Comparison of ENCODE assay signal across 1 cellular context in genomic region chr1:160196143-160196542, GRCh38.
TF ChIP-seq lines count a peak whose summit lies in the region.

No MANE protein-coding gene starts in this region.

TF ChIP-seq in GM12878, 131 proteins besides CTCF, POLR2A, EP300 and RAD21:
- no peak for TF ChIP-seq ZSCAN29 (IDR thresholded peaks at IDR 0.05)
- TF ChIP-seq NBN (IDR thresholded peaks at IDR 0.05): 0 out of 2 replicates have a peak, but pooled peaks have one; percentile 36
- no peak for TF ChIP-seq ZNF274 (IDR thresholded peaks at IDR 0.05; ENCODE audit: insufficient read depth, insufficient read length)
- TF ChIP-seq JUNB (IDR thresholded peaks at IDR 0.05): no peak
- peak; percentile 34; the same call in 1 of the 2 replicates for TF ChIP-seq RUNX3 (IDR thresholded peaks at IDR 0.05; ENCODE audit: low read length)
- no peak for TF ChIP-seq FOXM1 (IDR thresholded peaks at IDR 0.05; ENCODE audit: low read depth, low read length)
- TF ChIP-seq RELB (IDR thresholded peaks at IDR 0.05; ENCODE audit: low read depth): peak; percentile 65; the same call in 1 of the 2 replicates
- TF ChIP-seq ZBTB4 (CRISPR knock-in tag; IDR thresholded peaks at IDR 0.05): no peak
- TF ChIP-seq ATF7 (IDR thresholded peaks at IDR 0.05; ENCODE audit: low read depth): no peak
- TF ChIP-seq NKRF (conservative IDR thresholded peaks at IDR 0.05): no peak
- TF ChIP-seq EZH2 (IDR thresholded peaks at IDR 0.05; ENCODE audit: borderline replicate concordance, control insufficient read depth, low read depth, low read length): no peak
- no peak for TF ChIP-seq ZBTB40 (IDR thresholded peaks at IDR 0.05; ENCODE audit: borderline replicate concordance)
- no peak for TF ChIP-seq GATAD2B (conservative IDR thresholded peaks at IDR 0.05; ENCODE audit: low read depth)
- peak; percentile 56; the same call in 1 of the 2 replicates for TF ChIP-seq MLLT1 (IDR thresholded peaks at IDR 0.05)
- no peak for TF ChIP-seq IRF5 (IDR thresholded peaks at IDR 0.05; ENCODE audit: borderline replicate concordance)
- TF ChIP-seq ETV6 (conservative IDR thresholded peaks at IDR 0.05 in 1 of 2, IDR thresholded peaks at IDR 0.05 in 1 of 2; ENCODE audit: borderline replicate concordance in 1 of 2, low read depth in 1 of 2): no peak
- no peak for TF ChIP-seq RFX5 (IDR thresholded peaks at IDR 0.05; ENCODE audit: low read depth, low read length)
- TF ChIP-seq BCL3 (IDR thresholded peaks at IDR 0.05; ENCODE audit: borderline replicate concordance, insufficient read depth, low read depth, low read length, poor library complexity, severe bottlenecking): no peak
- TF ChIP-seq EED (IDR thresholded peaks at IDR 0.05; ENCODE audit: low read depth): no peak
- TF ChIP-seq GABPA (IDR thresholded peaks at IDR 0.05; ENCODE audit: low read depth): no peak
- no peak for TF ChIP-seq STAT1 (conservative IDR thresholded peaks at IDR 0.05)
- TF ChIP-seq SP1 (IDR thresholded peaks at IDR 0.05; ENCODE audit: low read depth, low read length): no peak
- TF ChIP-seq DPF2 (IDR thresholded peaks at IDR 0.05): no peak
- no peak for TF ChIP-seq USF1 (IDR thresholded peaks at IDR 0.05; ENCODE audit: borderline replicate concordance, extremely low read length, insufficient read depth, low read depth, low read length)
- no peak for TF ChIP-seq ATF3 (IDR thresholded peaks at IDR 0.05; ENCODE audit: borderline replicate concordance, extremely low read depth, low read depth, low read length)
- no peak for TF ChIP-seq MTA2 (IDR thresholded peaks at IDR 0.05; ENCODE audit: low read depth)
- TF ChIP-seq PAX8 (IDR thresholded peaks at IDR 0.05): no peak
